18 cellular contexts compared by ENCODE assay signal in the genomic region with DNA sequence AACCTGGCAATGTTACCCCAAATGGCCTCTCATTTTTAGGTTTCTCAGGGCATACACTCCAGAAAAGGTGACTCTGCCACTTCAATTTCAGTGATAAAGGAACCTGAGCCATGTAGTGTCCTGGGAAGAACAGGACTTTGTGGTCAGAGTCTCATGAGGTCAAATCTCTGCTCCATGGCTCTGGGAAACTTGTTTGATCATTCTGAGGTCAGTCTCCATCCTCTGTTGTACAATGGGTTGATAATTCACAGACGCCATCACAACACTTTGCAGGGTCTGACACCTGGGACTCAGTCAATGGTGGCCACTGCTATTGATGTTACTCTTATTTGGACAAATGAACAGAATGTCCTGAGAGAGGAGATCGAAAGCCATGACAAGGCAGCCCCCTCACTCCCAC. TPM values are rescaled to one million over a fixed set of nuclear protein-coding genes. Genes with fewer than 3 reads are reported as not detected.
DNase-seq lines count a peak whose midpoint lies in the region; ATAC-seq, FAIRE-seq and TF ChIP-seq lines count a peak whose summit lies in the region.
"Had no signal": no experiment of that assay in that cellular context is flagged by ENCODE, and none has a peak within 500 bp of the region (broad histone marks: within the 10 kb centered on the region; RNA-seq: fewer than 3 reads in every experiment).

No MANE protein-coding gene starts in this region.

- H3K27ac Mint-ChIP-seq in nephron progenitor cell (peak overlapping the region; percentile 58), progenitor cell of endocrine pancreas (peak overlapping the region; percentile 72)
- H3K27ac Mint-ChIP-seq: CD4-positive, CD25-positive, alpha-beta regulatory T cell had no signal

- H3K9me3 Mint-ChIP-seq in nephron progenitor cell (no peaks in the 10 kb centered on the region), progenitor cell of endocrine pancreas (ENCODE audit: low read depth) (no peaks in the 10 kb centered on the region)

- peaks cover 4% of the 10 kb centered on the region for H3K27me3 Mint-ChIP-seq in nephron progenitor cell (ENCODE audit: low read depth, poor library complexity)
- H3K27me3 Mint-ChIP-seq in progenitor cell of endocrine pancreas: no peaks in the 10 kb centered on the region

- H3K36me3 Mint-ChIP-seq in nephron progenitor cell (ENCODE audit: low read depth) (no peaks in the 10 kb centered on the region), progenitor cell of endocrine pancreas (ENCODE audit: insufficient read depth) (no peaks in the 10 kb centered on the region)
- H3K36me3 Mint-ChIP-seq: CD4-positive, CD25-positive, alpha-beta regulatory T cell had no signal

- TF ChIP-seq CTCF in nephron progenitor cell (IDR thresholded peaks at IDR 0.05): no peak
- TF ChIP-seq CTCF in progenitor cell of endocrine pancreas (IDR thresholded peaks at IDR 0.05; ENCODE audit: unreplicated experiment): no peak

- FAIRE-seq in HTR-8/SVneo (lab: Jason Lieb, UNC) (peak; percentile 31), urothelium cell line (lab: Jason Lieb, UNC) (peak; percentile 53)
- FAIRE-seq: G401.6, GM12892, GM19239 had no signal

- H3K4me3 Mint-ChIP-seq in nephron progenitor cell: peak overlapping the region; percentile 40
- no peak overlapping the region for H3K4me3 Mint-ChIP-seq in progenitor cell of endocrine pancreas (ENCODE audit: low read depth)
- H3K4me3 Mint-ChIP-seq: CD4-positive, CD25-positive, alpha-beta regulatory T cell had no signal

- DNase-seq in HTR-8/SVneo (ENCODE audit: insufficient read length, low spot score) (no peak), nephron progenitor cell (no peak), progenitor cell of endocrine pancreas (ENCODE audit: low spot score, unreplicated experiment) (no peak), urothelium cell line (ENCODE audit: low spot score) (no peak), COLO829 (ENCODE audit: low spot score) (no peak), DMS53 treated with DMSO at 0.1 percent for 48 hours (lab: John Stamatoyannopoulos, UW; ENCODE audit: unreplicated experiment) (no peak)
- DNase-seq: ACHN; CD4-positive, CD25-positive, alpha-beta regulatory T cell; DMS79 treated with DMSO at 0.1 percent for 48 hours; EL; GM23248; H7 had no signal

- ATAC-seq in HG02938 (IDR thresholded peaks at IDR 0.05; ENCODE audit: unreplicated experiment): no peak

- peaks cover 61% of the 10 kb centered on the region for H3K4me1 Mint-ChIP-seq in nephron progenitor cell
- H3K4me1 Mint-ChIP-seq in progenitor cell of endocrine pancreas (ENCODE audit: low read depth): peaks cover 22% of the 10 kb centered on the region
- H3K4me1 Mint-ChIP-seq: CD4-positive, CD25-positive, alpha-beta regulatory T cell had no signal

RNA-seq across cellular contexts. Expression of a gene that starts 31.1 kb away (rescaled TPM):
- 10.1 and 10.9 TPM in 2 replicates for total RNA-seq in progenitor cell of endocrine pancreas
- total RNA-seq: A172; CD4-positive, CD25-positive, alpha-beta regulatory T cell had no signal

RNA-seq across cellular contexts. Expression of a gene that starts 51.1 kb away (rescaled TPM):
- total RNA-seq in progenitor cell of endocrine pancreas: not detected in 2 replicates
- total RNA-seq: CD4-positive, CD25-positive, alpha-beta regulatory T cell; GM23248; H7; HT1080 had no signal
